14 cellular contexts compared by ENCODE assay signal in the genomic region with DNA sequence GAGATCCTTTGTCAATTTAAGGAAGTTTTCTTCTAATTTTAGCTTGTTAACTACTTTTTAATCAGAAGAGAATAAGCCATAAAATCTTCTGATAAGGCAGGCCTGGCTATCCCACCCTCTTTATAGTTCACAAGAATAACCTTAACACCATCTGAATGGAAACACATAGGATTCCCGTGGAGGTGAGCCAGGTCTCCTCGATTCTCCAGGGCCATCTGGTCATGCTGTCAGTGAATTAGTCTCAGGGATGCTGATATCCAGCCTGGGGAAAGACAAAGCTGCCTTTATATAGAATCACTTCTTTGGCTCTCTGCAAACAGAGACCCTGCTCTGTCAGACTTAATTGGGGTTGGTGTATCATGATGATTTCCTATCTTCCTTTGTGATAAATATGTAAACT.
"Had no signal": no experiment of that assay in that cellular context is flagged by ENCODE, and none has a peak within 500 bp of the region (broad histone marks: within the 10 kb centered on the region; RNA-seq: fewer than 3 reads in every experiment).

No MANE protein-coding gene starts in this region.

- H3K27me3 ChIP-seq: upper lobe of left lung had no signal

- DNase-seq: activated B cell treated with CpG ODN at 0.5 μM for 24 hours; activated effector memory CD4-positive, alpha-beta T cell treated with anti-CD3 and anti-CD28 coated beads, Interleukin-2, amount 50 U/mL, for 16 hours; activated T-cell treated with anti-CD3 and anti-CD28 coated beads, Interleukin-2, amount 50 U/mL, for 24 hours; effector memory CD4-positive, alpha-beta T cell; kidney; left ventricle myocardium inferior; stimulated activated CD4-positive, alpha-beta T cell treated with anti-CD3 and anti-CD28 coated beads, Interleukin-12 subunit alpha, Interleukin-12 subunit beta, amount 100 ng/mL, for 4 hours; stimulated activated CD4-positive, alpha-beta T cell treated with anti-CD3 and anti-CD28 coated beads, Interleukin-2, amount 100 ng/mL, for 48 hours; T-helper 1 cell; upper lobe of left lung had no signal

- H3K4me3 Mint-ChIP-seq: activated CD8-positive, alpha-beta memory T cell treated with anti-CD3 and anti-CD28 coated beads, Interleukin-2, amount 10 ng/mL, durations not matched to agents 7 days and 5 days; activated T-cell treated with anti-CD3 and anti-CD28 coated beads, Interleukin-2, amount 50 U/mL, for 24 hours; stimulated activated naive CD8-positive, alpha-beta T cell treated with anti-CD3 and anti-CD28 coated beads, Interleukin-15, Interleukin-2, amounts not matched to agents 100 ng/mL and 50 ng/mL, for 24 hours had no signal

- H3K9me3 ChIP-seq: gastroesophageal sphincter, left ventricle myocardium inferior, upper lobe of left lung had no signal

- H3K4me1 ChIP-seq: gastroesophageal sphincter, left ventricle myocardium inferior had no signal

- H3K27ac ChIP-seq: gastroesophageal sphincter, left ventricle myocardium inferior, upper lobe of left lung had no signal

- H3K27ac Mint-ChIP-seq: activated CD8-positive, alpha-beta memory T cell treated with anti-CD3 and anti-CD28 coated beads, Interleukin-2, amount 10 ng/mL, durations not matched to agents 7 days and 5 days; activated T-cell treated with anti-CD3 and anti-CD28 coated beads, Interleukin-2, amount 50 U/mL, for 24 hours had no signal

- H3K9me3 Mint-ChIP-seq: activated B cell treated with CpG ODN at 0.5 μM for 24 hours; activated T-cell treated with anti-CD3 and anti-CD28 coated beads, Interleukin-2, amount 50 U/mL, for 24 hours; nephron had no signal

- H3K36me3 ChIP-seq: gastroesophageal sphincter, left ventricle myocardium inferior, upper lobe of left lung had no signal

- H3K27me3 Mint-ChIP-seq: activated B cell treated with CpG ODN at 0.5 μM for 24 hours; activated T-cell treated with anti-CD3 and anti-CD28 coated beads, Interleukin-2, amount 50 U/mL, for 24 hours; stimulated activated naive CD8-positive, alpha-beta T cell treated with anti-CD3 and anti-CD28 coated beads, Interleukin-15, Interleukin-2, amounts not matched to agents 100 ng/mL and 50 ng/mL, for 24 hours had no signal

- H3K4me3 ChIP-seq: gastroesophageal sphincter, upper lobe of left lung had no signal

- ATAC-seq: activated CD8-positive, alpha-beta memory T cell treated with anti-CD3 and anti-CD28 coated beads, Interleukin-2, amount 10 ng/mL, durations not matched to agents 7 days and 5 days; gastroesophageal sphincter had no signal
